ENCODE assay signal across 1 cellular context in genomic region chr11:122851366-122852011, GRCh38.
TF ChIP-seq lines count a peak whose summit lies in the region.

No MANE protein-coding gene starts in this region.

TF ChIP-seq in GM12878, 131 proteins besides CTCF, POLR2A, EP300 and RAD21:
- TF ChIP-seq IKZF1 (conservative IDR thresholded peaks at IDR 0.05) (0 out of 2 replicates have a peak, but pooled peaks have one; percentile 24), CREM (IDR thresholded peaks at IDR 0.05; ENCODE audit: low read depth) (no peak), RBBP5 (conservative IDR thresholded peaks at IDR 0.05) (no peak), RB1 (IDR thresholded peaks at IDR 0.05; ENCODE audit: borderline replicate concordance) (no peak), MLLT1 (IDR thresholded peaks at IDR 0.05) (no peak; the same call in 1 of the 2 replicates), MYB (IDR thresholded peaks at IDR 0.05; ENCODE audit: borderline replicate concordance, low read depth, low read length) (no peak), SUZ12 (IDR thresholded peaks at IDR 0.05; ENCODE audit: unreplicated experiment) (no peak), SIX5 (IDR thresholded peaks at IDR 0.05; ENCODE audit: low read depth, low read length, severe bottlenecking) (no peak), SMAD5 (IDR thresholded peaks at IDR 0.05; ENCODE audit: low read depth) (no peak), KAT2A (conservative IDR thresholded peaks at IDR 0.05; ENCODE audit: control insufficient read depth, low read depth, low read length) (no peak), ATF7 (IDR thresholded peaks at IDR 0.05; ENCODE audit: low read depth) (0 out of 2 replicates have a peak, but pooled peaks have one; percentile 39), CBFB (IDR thresholded peaks at IDR 0.05; ENCODE audit: low read depth) (no peak), BACH1 (IDR thresholded peaks at IDR 0.05; ENCODE audit: borderline replicate concordance) (no peak), ASH2L (IDR thresholded peaks at IDR 0.05; ENCODE audit: borderline replicate concordance, low read depth) (no peak), ZNF622 (IDR thresholded peaks at IDR 0.05) (no peak), ZBTB11 (CRISPR knock-in tag; IDR thresholded peaks at IDR 0.05) (no peak), POLR2AphosphoS2 (IDR thresholded peaks at IDR 0.05; ENCODE audit: low read depth, low read length) (no peak), MYC (IDR thresholded peaks at IDR 0.05; ENCODE audit: insufficient read depth, insufficient read length, insufficient replicate concordance, low read length, severe bottlenecking) (no peak), ESRRA (IDR thresholded peaks at IDR 0.05; ENCODE audit: low read length) (no peak), TCF3 (IDR thresholded peaks at IDR 0.05; ENCODE audit: borderline replicate concordance, insufficient read depth, low read depth, low read length) (no peak), NR2C2 (IDR thresholded peaks at IDR 0.05; ENCODE audit: borderline replicate concordance, control insufficient read depth, insufficient read length, low read depth) (no peak), STAT3 (IDR thresholded peaks at IDR 0.05; ENCODE audit: low read depth, low read length) (no peak), ZNF207 (IDR thresholded peaks at IDR 0.05; ENCODE audit: borderline replicate concordance) (no peak), EED (IDR thresholded peaks at IDR 0.05; ENCODE audit: low read depth) (no peak), REST (IDR thresholded peaks at IDR 0.05; ENCODE audit: low read depth, low read length) (no peak), YY1 (IDR thresholded peaks at IDR 0.05; ENCODE audit: low read depth, low read length) (0 out of 2 replicates have a peak, but pooled peaks have one; percentile 29), FOXM1 (IDR thresholded peaks at IDR 0.05; ENCODE audit: low read depth, low read length) (no peak), MTA3 (IDR thresholded peaks at IDR 0.05; ENCODE audit: borderline replicate concordance, low read length) (no peak), DPF2 (IDR thresholded peaks at IDR 0.05) (peak; percentile 40; the same call in 1 of the 2 replicates), PAX8 (IDR thresholded peaks at IDR 0.05) (no peak), HDAC6 (IDR thresholded peaks at IDR 0.05; ENCODE audit: unreplicated experiment) (no peak), MEF2B (IDR thresholded peaks at IDR 0.05; ENCODE audit: partially characterized antibody, poor library complexity, severe bottlenecking) (no peak), CREB1 (IDR thresholded peaks at IDR 0.05; ENCODE audit: low read depth) (0 out of 2 replicates have a peak, but pooled peaks have one; percentile 29), NR2F1 (conservative IDR thresholded peaks at IDR 0.05) (no peak), IKZF2 (IDR thresholded peaks at IDR 0.05) (peak; percentile 18 to 22; a peak in 2 of 4 replicates), MEF2A (IDR thresholded peaks at IDR 0.05; ENCODE audit: insufficient read depth, low read depth, low read length) (no peak), SPI1 (IDR thresholded peaks at IDR 0.05; ENCODE audit: borderline replicate concordance, insufficient read depth, low read depth, low read length) (peak; percentile 89)
- TF ChIP-seq, protein P1, sequence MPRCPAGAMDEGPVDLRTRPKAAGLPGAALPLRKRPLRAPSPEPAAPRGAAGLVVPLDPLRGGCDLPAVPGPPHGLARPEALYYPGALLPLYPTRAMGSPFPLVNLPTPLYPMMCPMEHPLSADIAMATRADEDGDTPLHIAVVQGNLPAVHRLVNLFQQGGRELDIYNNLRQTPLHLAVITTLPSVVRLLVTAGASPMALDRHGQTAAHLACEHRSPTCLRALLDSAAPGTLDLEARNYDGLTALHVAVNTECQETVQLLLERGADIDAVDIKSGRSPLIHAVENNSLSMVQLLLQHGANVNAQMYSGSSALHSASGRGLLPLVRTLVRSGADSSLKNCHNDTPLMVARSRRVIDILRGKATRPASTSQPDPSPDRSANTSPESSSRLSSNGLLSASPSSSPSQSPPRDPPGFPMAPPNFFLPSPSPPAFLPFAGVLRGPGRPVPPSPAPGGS (IDR thresholded peaks at IDR 0.05; ENCODE audit: borderline replicate concordance, insufficient read depth, low read depth, low read length, poor library complexity, severe bottlenecking): no peak
- TF ChIP-seq, protein P2, sequence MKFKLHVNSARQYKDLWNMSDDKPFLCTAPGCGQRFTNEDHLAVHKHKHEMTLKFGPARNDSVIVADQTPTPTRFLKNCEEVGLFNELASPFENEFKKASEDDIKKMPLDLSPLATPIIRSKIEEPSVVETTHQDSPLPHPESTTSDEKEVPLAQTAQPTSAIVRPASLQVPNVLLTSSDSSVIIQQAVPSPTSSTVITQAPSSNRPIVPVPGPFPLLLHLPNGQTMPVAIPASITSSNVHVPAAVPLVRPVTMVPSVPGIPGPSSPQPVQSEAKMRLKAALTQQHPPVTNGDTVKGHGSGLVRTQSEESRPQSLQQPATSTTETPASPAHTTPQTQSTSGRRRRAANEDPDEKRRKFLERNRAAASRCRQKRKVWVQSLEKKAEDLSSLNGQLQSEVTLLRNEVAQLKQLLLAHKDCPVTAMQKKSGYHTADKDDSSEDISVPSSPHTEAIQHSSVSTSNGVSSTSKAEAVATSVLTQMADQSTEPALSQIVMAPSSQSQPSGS (IDR thresholded peaks at IDR 0.05; ENCODE audit: low read length): no peak
- TF ChIP-seq, protein P3, sequence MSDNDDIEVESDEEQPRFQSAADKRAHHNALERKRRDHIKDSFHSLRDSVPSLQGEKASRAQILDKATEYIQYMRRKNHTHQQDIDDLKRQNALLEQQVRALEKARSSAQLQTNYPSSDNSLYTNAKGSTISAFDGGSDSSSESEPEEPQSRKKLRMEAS (IDR thresholded peaks at IDR 0.05; ENCODE audit: low read depth, low read length): no peak
